ENCODE assay signal across 8 cellular contexts in genomic region chr1:205749094-205749825, GRCh38. TPM values are rescaled to one million over a fixed set of nuclear protein-coding genes. Genes with fewer than 3 reads are reported as not detected.
DNase-seq lines count a peak whose midpoint lies in the region; ATAC-seq and TF ChIP-seq lines count a peak whose summit lies in the region.

No MANE protein-coding gene starts in this region.

- peak overlapping the region; percentile 81 for H3K9ac ChIP-seq in MM.1S (ENCODE audit: low read length)

- no peaks in the 10 kb centered on the region for H3K9me2 ChIP-seq in MM.1S (replicated peaks; ENCODE audit: insufficient read depth, low read length)

- H3K4me2 ChIP-seq in MM.1S (ENCODE audit: low read depth, low read length) = peak overlapping the region; percentile 71

- peaks cover 55% of the 10 kb centered on the region for H3K79me2 ChIP-seq in MM.1S (ENCODE audit: low read length)

- H3F3A ChIP-seq in MM.1S (ENCODE audit: insufficient read depth, low read length) = 0 out of 2 replicates have a peak, but pooled peaks cover 5% of the 10 kb centered on the region

- no peaks in the 10 kb centered on the region for H3K27me3 ChIP-seq in MM.1S (replicated peaks; ENCODE audit: insufficient read depth, low read length)

- peak; percentile 89 for ATAC-seq in stimulated activated naive CD8-positive, alpha-beta T cell treated with anti-CD3 and anti-CD28 coated beads, Interleukin-15, Interleukin-2, amounts not matched to agents 100 U/mL and 50 U/mL, for 24 hours

- in situ Hi-C loops in G401 (cut with HindIII; ENCODE audit: low sequenced_read_pairs) = no loop called here

- H3K27me3 Mint-ChIP-seq in nephron progenitor cell (ENCODE audit: low read depth, poor library complexity) = peaks cover 14% of the 10 kb centered on the region

- H3K4me1 ChIP-seq in MM.1S (ENCODE audit: low read length) = peaks cover 24% of the 10 kb centered on the region

- H4K20me1 ChIP-seq in MM.1S (ENCODE audit: insufficient read depth, low read length) = peaks cover 40% of the 10 kb centered on the region

- no peak overlapping the region for H2AFZ ChIP-seq in MM.1S (ENCODE audit: low read length)

- H3K9me3 Mint-ChIP-seq in nephron progenitor cell = peaks cover 9% of the 10 kb centered on the region

- H3K4me3 ChIP-seq in MM.1S (ENCODE audit: low read length) = peak overlapping the region; percentile 85

- H3K4me1 Mint-ChIP-seq in nephron progenitor cell = peaks cover 29% of the 10 kb centered on the region

- peak overlapping the region; percentile 67; the same call in 1 of the 2 replicates for H3K27ac ChIP-seq in MM.1S (ENCODE audit: low read length)

- TF ChIP-seq CTCF in MM.1S (IDR thresholded peaks at IDR 0.05; ENCODE audit: low read length) (no peak; the same call in 1 of the 2 replicates), nephron progenitor cell (IDR thresholded peaks at IDR 0.05) (no peak)

- no peaks in the 10 kb centered on the region for H3K36me3 ChIP-seq in MM.1S (replicated peaks; ENCODE audit: insufficient read depth, low read length)

- peak; percentile 79 for DNase-seq in G401 (ENCODE audit: low spot score)
- peak; percentile 93 for DNase-seq in HCEC 1CT
- peak; percentile 96 for DNase-seq in MM.1S
- DNase-seq in SHP77 (lab: John Stamatoyannopoulos, UW) = peak; percentile 87 to 89
- DNase-seq in activated effector memory CD4-positive, alpha-beta T cell treated with anti-CD3 and anti-CD28 coated beads, Interleukin-2, amount 50 U/mL, for 16 hours = peak; percentile 98
- DNase-seq in fibroblast of the conjunctiva (ENCODE audit: low read depth) = peak; percentile 95
- peak; percentile 94 for DNase-seq in nephron progenitor cell
- peak; percentile 98 for DNase-seq in stimulated activated naive CD8-positive, alpha-beta T cell treated with anti-CD3 and anti-CD28 coated beads, Interleukin-15, Interleukin-2, amounts not matched to agents 100 U/mL and 50 U/mL, for 24 hours

- H3K27ac Mint-ChIP-seq in nephron progenitor cell = peak overlapping the region; percentile 99

- peak overlapping the region; percentile 99 for H3K4me3 Mint-ChIP-seq in nephron progenitor cell

- peaks cover 15% of the 10 kb centered on the region for H3K36me3 Mint-ChIP-seq in nephron progenitor cell (ENCODE audit: low read depth)

- no peaks in the 10 kb centered on the region for H3K9me3 ChIP-seq in MM.1S (replicated peaks; ENCODE audit: insufficient read depth, low read length)

RNA-seq across cellular contexts. Expression of gene NUCKS1, which starts 0.7 kb away (rescaled TPM):
- 142 and 190 TPM in 2 replicates for total RNA-seq in G401 (2014; rRNA removed; shearing (Covaris generic))

RNA-seq across cellular contexts. Expression of gene RAB29, which starts 26.0 kb away (rescaled TPM):
- total RNA-seq in G401 (2014; rRNA removed; shearing (Covaris generic)) = 6.8 and 8.9 TPM in 2 replicates

Comparison
In these comparisons a context has a peak if more than half of its experiments do, and no peak if none do; other contexts are left out.
1. Peak in every context shown above with its lines: DNase-seq, ATAC-seq, H3K4me3 ChIP-seq and H3K27ac ChIP-seq.